1 cellular context compared by ENCODE assay signal in genomic region chr11:11667056-11667455, GRCh38.
TF ChIP-seq lines count a peak whose summit lies in the region.

No MANE protein-coding gene starts in this region.

TF ChIP-seq in H1, 55 proteins besides CTCF, POLR2A, EP300 and RAD21:
- no peak for TF ChIP-seq RFX5 (IDR thresholded peaks at IDR 0.05; ENCODE audit: borderline replicate concordance, low read depth, low read length)
- TF ChIP-seq EZH2 (IDR thresholded peaks at IDR 0.05; ENCODE audit: low read depth, low read length, severe bottlenecking): no peak
- TF ChIP-seq ZNF274 (IDR thresholded peaks at IDR 0.05; ENCODE audit: borderline replicate concordance, extremely low read depth, low read length): no peak
- no peak for TF ChIP-seq BRCA1 (IDR thresholded peaks at IDR 0.05; ENCODE audit: low read depth, low read length)
- TF ChIP-seq CHD1 (IDR thresholded peaks at IDR 0.05; ENCODE audit: low read depth, low read length): no peak
- no peak for TF ChIP-seq BACH1 (IDR thresholded peaks at IDR 0.05; ENCODE audit: low read length)
- no peak for TF ChIP-seq CEBPB (IDR thresholded peaks at IDR 0.05; ENCODE audit: low read depth, low read length)
- no peak for TF ChIP-seq TCF12 (IDR thresholded peaks at IDR 0.05; ENCODE audit: low read depth, low read length)
- no peak for TF ChIP-seq TBP (IDR thresholded peaks at IDR 0.05; ENCODE audit: low read depth, low read length)
- TF ChIP-seq CBX8 (IDR thresholded peaks at IDR 0.05; ENCODE audit: borderline replicate concordance, low read depth, low read length): no peak
- no peak for TF ChIP-seq CHD2 (IDR thresholded peaks at IDR 0.05; ENCODE audit: low read length)
- TF ChIP-seq NRF1 (IDR thresholded peaks at IDR 0.05; ENCODE audit: low read depth, low read length): no peak
- TF ChIP-seq MAFK (IDR thresholded peaks at IDR 0.05; ENCODE audit: low read depth, low read length): no peak
- TF ChIP-seq SIN3A (conservative IDR thresholded peaks at IDR 0.05 in 1 of 2, IDR thresholded peaks at IDR 0.05 in 1 of 2; ENCODE audit: low read depth in 1 of 2, low read length in 2 of 2): no peak
- no peak for TF ChIP-seq JUN (IDR thresholded peaks at IDR 0.05; ENCODE audit: low read depth, low read length)
- no peak for TF ChIP-seq SRF (IDR thresholded peaks at IDR 0.05; ENCODE audit: low read depth, low read length)
- TF ChIP-seq GABPA (IDR thresholded peaks at IDR 0.05; ENCODE audit: borderline replicate concordance, insufficient read depth, low read length): no peak
- no peak for TF ChIP-seq TEAD4 (IDR thresholded peaks at IDR 0.05; ENCODE audit: low read depth, low read length)
- TF ChIP-seq KDM4A (IDR thresholded peaks at IDR 0.05; ENCODE audit: low read depth, low read length, severe bottlenecking): no peak
